Comparison of ENCODE assay signal across 26 cellular contexts in genomic region chr1:32077451-32077850, GRCh38.
DNase-seq lines count a peak whose midpoint lies in the region; ATAC-seq lines count a peak whose summit lies in the region.
"Had no signal": no experiment of that assay in that cellular context is flagged by ENCODE, and none has a peak within 500 bp of the region (broad histone marks: within the 10 kb centered on the region; RNA-seq: fewer than 3 reads in every experiment).

No MANE protein-coding gene starts in this region.

- no peaks in the 10 kb centered on the region for H3K9me3 Mint-ChIP-seq in activated T-cell treated with anti-CD3 and anti-CD28 coated beads, Interleukin-2, amount 50 U/mL, for 24 hours
- no peaks in the 10 kb centered on the region for H3K9me3 Mint-ChIP-seq in memory B cell
- no peaks in the 10 kb centered on the region for H3K9me3 Mint-ChIP-seq in stimulated activated naive B cell treated with anti-CD40 and anti-IgM and Interleukin-4, amounts not matched to agents 10 μg/mL and 1 μg/mL and 100 μg/mL, for 72 hours
- H3K9me3 Mint-ChIP-seq: activated B cell treated with CpG ODN at 0.5 μM for 24 hours; CD8-positive, alpha-beta T cell; central memory CD8-positive, alpha-beta T cell had no signal

- peak overlapping the region; percentile 82 for H3K27ac ChIP-seq in angular gyrus (ENCODE audit: low read depth, low read length)
- H3K27ac ChIP-seq: SJSA1, uterus had no signal

- peaks cover 66% of the 10 kb centered on the region for H3K36me3 Mint-ChIP-seq in activated T-cell treated with anti-CD3 and anti-CD28 coated beads, Interleukin-2, amount 50 U/mL, for 24 hours (ENCODE audit: low read depth)
- H3K36me3 Mint-ChIP-seq in memory B cell, result peaks cover 14% of the 10 kb centered on the region
- H3K36me3 Mint-ChIP-seq in stimulated activated naive B cell treated with anti-CD40 and anti-IgM and Interleukin-4, amounts not matched to agents 10 μg/mL and 1 μg/mL and 100 μg/mL, for 72 hours, result peaks cover 27 to 29% of the 10 kb centered on the region in 2 donors

- no peaks in the 10 kb centered on the region for H3K27me3 Mint-ChIP-seq in activated T-cell treated with anti-CD3 and anti-CD28 coated beads, Interleukin-2, amount 50 U/mL, for 24 hours
- no peaks in the 10 kb centered on the region for H3K27me3 Mint-ChIP-seq in memory B cell
- no peaks in the 10 kb centered on the region for H3K27me3 Mint-ChIP-seq in stimulated activated naive B cell treated with anti-CD40 and anti-IgM and Interleukin-4, amounts not matched to agents 10 μg/mL and 1 μg/mL and 100 μg/mL, for 72 hours
- H3K27me3 Mint-ChIP-seq: activated B cell treated with CpG ODN at 0.5 μM for 24 hours; central memory CD8-positive, alpha-beta T cell; naive thymus-derived CD4-positive, alpha-beta T cell had no signal

- no peak for DNase-seq in activated T-cell treated with anti-CD3 and anti-CD28 coated beads, Interleukin-2, amount 50 U/mL, for 24 hours
- no peak for DNase-seq in activated T-cell treated with anti-CD3 and anti-CD28 coated beads for 4 hours
- DNase-seq in memory B cell (ENCODE audit: low spot score in 2 of 2), result no peak
- no peak for DNase-seq in stimulated activated naive B cell treated with anti-CD40 and anti-IgM and Interleukin-4, amounts not matched to agents 10 μg/mL and 1 μg/mL and 100 μg/mL, for 72 hours
- DNase-seq: activated B cell treated with CpG ODN at 0.5 μM for 24 hours; activated CD4-positive, alpha-beta T cell treated with anti-CD3 and anti-CD28 coated beads, Interleukin-2, amount 50 U/mL, for 48 hours; activated CD8-positive, alpha-beta memory T cell treated with anti-CD3 and anti-CD28 coated beads, Interleukin-2, amount 50 U/mL, for 4 hours; CD8-positive, alpha-beta T cell; dermis blood vessel endothelial cell; foreskin melanocyte; midbrain; naive thymus-derived CD4-positive, alpha-beta T cell; NCI-H1048; NCI-H187; NCI-H2171; retina; RPMI8226; stimulated activated naive CD4-positive, alpha-beta T cell; uterus had no signal

- peak overlapping the region; percentile 32 for H3K27ac Mint-ChIP-seq in activated T-cell treated with anti-CD3 and anti-CD28 coated beads, Interleukin-2, amount 50 U/mL, for 24 hours
- peak overlapping the region; percentile 1 for H3K27ac Mint-ChIP-seq in memory B cell
- peak overlapping the region; percentile 28 for H3K27ac Mint-ChIP-seq in stimulated activated naive B cell treated with anti-CD40 and anti-IgM and Interleukin-4, amounts not matched to agents 10 μg/mL and 1 μg/mL and 100 μg/mL, for 72 hours
- H3K27ac Mint-ChIP-seq: activated B cell treated with CpG ODN at 0.5 μM for 24 hours; CD8-positive, alpha-beta T cell had no signal

- peaks cover 26% of the 10 kb centered on the region for H3K4me1 Mint-ChIP-seq in activated T-cell treated with anti-CD3 and anti-CD28 coated beads, Interleukin-2, amount 50 U/mL, for 24 hours (ENCODE audit: low read depth)
- peaks cover 24% of the 10 kb centered on the region for H3K4me1 Mint-ChIP-seq in memory B cell
- H3K4me1 Mint-ChIP-seq in stimulated activated naive B cell treated with anti-CD40 and anti-IgM and Interleukin-4, amounts not matched to agents 10 μg/mL and 1 μg/mL and 100 μg/mL, for 72 hours, result peaks cover 32 to 60% of the 10 kb centered on the region in 2 donors

- ATAC-seq in memory B cell (ENCODE audit: low read depth), result no peak
- no peak for ATAC-seq in stimulated activated naive B cell treated with anti-CD40 and anti-IgM and Interleukin-4, amounts not matched to agents 10 μg/mL and 1 μg/mL and 100 μg/mL, for 72 hours (replicated peaks)
- ATAC-seq in HG03135 (IDR thresholded peaks at IDR 0.05; ENCODE audit: unreplicated experiment), result no peak
- no peak for ATAC-seq in HG03095 (IDR thresholded peaks at IDR 0.05; ENCODE audit: unreplicated experiment)
- ATAC-seq in HG02938 (IDR thresholded peaks at IDR 0.05; ENCODE audit: unreplicated experiment), result no peak
- ATAC-seq: CD8-positive, alpha-beta T cell; HCT116; naive thymus-derived CD4-positive, alpha-beta T cell had no signal

- H3K4me3 Mint-ChIP-seq in activated T-cell treated with anti-CD3 and anti-CD28 coated beads, Interleukin-2, amount 50 U/mL, for 24 hours, result no peak overlapping the region
- no peak overlapping the region for H3K4me3 Mint-ChIP-seq in memory B cell
- H3K4me3 Mint-ChIP-seq in stimulated activated naive B cell treated with anti-CD40 and anti-IgM and Interleukin-4, amounts not matched to agents 10 μg/mL and 1 μg/mL and 100 μg/mL, for 72 hours, result no peak overlapping the region
- H3K4me3 Mint-ChIP-seq: activated B cell treated with CpG ODN at 0.5 μM for 24 hours; CD8-positive, alpha-beta T cell; central memory CD8-positive, alpha-beta T cell had no signal
